In genomic region chr1:64986903-64987871, GRCh38 we compare ENCODE assay signal across 1 cellular context.
A peak's percentile ranks its signal among the peaks of the same experiment; 100 is the strongest.
TF ChIP-seq lines count a peak whose summit lies in the region.

No MANE protein-coding gene starts in this region.

TF ChIP-seq in HepG2, 621 proteins besides CTCF, POLR2A, EP300 and RAD21 (continued from another document and continues in another):
- TF ChIP-seq ZNF205 (CRISPR knock-in tag; IDR thresholded peaks at IDR 0.05) = peak; percentile 59; the same call in 1 of the 2 replicates
- TF ChIP-seq KLF12 (CRISPR knock-in tag; IDR thresholded peaks at IDR 0.05; ENCODE audit: borderline replicate concordance) = no peak
- TF ChIP-seq MXD1 (CRISPR knock-in tag; IDR thresholded peaks at IDR 0.05) = no peak
- TF ChIP-seq KLF16 (CRISPR knock-in tag; IDR thresholded peaks at IDR 0.05) = peak in 1 of 2 experiments; percentile 70; a peak in 1 of 4 replicates
- TF ChIP-seq ZNF792 (CRISPR knock-in tag; IDR thresholded peaks at IDR 0.05) = peak; percentile 61; the same call in 1 of the 2 replicates
- TF ChIP-seq ZNF891 (CRISPR knock-in tag; IDR thresholded peaks at IDR 0.05) = no peak
- TF ChIP-seq, protein P1, sequence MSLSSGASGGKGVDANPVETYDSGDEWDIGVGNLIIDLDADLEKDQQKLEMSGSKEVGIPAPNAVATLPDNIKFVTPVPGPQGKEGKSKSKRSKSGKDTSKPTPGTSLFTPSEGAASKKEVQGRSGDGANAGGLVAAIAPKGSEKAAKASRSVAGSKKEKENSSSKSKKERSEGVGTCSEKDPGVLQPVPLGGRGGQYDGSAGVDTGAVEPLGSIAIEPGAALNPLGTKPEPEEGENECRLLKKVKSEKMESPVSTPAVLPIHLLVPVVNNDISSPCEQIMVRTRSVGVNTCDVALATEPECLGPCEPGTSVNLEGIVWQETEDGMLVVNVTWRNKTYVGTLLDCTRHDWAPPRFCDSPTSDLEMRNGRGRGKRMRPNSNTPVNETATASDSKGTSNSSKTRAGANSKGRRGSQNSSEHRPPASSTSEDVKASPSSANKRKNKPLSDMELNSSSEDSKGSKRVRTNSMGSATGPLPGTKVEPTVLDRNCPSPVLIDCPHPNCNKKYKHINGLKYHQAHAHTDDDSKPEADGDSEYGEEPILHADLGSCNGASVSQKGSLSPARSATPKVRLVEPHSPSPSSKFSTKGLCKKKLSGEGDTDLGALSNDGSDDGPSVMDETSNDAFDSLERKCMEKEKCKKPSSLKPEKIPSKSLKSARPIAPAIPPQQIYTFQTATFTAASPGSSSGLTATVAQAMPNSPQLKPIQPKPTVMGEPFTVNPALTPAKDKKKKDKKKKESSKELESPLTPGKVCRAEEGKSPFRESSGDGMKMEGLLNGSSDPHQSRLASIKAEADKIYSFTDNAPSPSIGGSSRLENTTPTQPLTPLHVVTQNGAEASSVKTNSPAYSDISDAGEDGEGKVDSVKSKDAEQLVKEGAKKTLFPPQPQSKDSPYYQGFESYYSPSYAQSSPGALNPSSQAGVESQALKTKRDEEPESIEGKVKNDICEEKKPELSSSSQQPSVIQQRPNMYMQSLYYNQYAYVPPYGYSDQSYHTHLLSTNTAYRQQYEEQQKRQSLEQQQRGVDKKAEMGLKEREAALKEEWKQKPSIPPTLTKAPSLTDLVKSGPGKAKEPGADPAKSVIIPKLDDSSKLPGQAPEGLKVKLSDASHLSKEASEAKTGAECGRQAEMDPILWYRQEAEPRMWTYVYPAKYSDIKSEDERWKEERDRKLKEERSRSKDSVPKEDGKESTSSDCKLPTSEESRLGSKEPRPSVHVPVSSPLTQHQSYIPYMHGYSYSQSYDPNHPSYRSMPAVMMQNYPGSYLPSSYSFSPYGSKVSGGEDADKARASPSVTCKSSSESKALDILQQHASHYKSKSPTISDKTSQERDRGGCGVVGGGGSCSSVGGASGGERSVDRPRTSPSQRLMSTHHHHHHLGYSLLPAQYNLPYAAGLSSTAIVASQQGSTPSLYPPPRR (CRISPR knock-in tag; IDR thresholded peaks at IDR 0.05; ENCODE audit: borderline replicate concordance) = peak; percentile 76
- no peak for TF ChIP-seq ZNF761 (CRISPR knock-in tag; conservative IDR thresholded peaks at IDR 0.05)
- TF ChIP-seq RFX3 (CRISPR knock-in tag; IDR thresholded peaks at IDR 0.05) = peak; percentile 54
- TF ChIP-seq, protein P2, sequence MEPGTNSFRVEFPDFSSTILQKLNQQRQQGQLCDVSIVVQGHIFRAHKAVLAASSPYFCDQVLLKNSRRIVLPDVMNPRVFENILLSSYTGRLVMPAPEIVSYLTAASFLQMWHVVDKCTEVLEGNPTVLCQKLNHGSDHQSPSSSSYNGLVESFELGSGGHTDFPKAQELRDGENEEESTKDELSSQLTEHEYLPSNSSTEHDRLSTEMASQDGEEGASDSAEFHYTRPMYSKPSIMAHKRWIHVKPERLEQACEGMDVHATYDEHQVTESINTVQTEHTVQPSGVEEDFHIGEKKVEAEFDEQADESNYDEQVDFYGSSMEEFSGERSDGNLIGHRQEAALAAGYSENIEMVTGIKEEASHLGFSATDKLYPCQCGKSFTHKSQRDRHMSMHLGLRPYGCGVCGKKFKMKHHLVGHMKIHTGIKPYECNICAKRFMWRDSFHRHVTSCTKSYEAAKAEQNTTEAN (CRISPR knock-in tag; conservative IDR thresholded peaks at IDR 0.05) = no peak
- TF ChIP-seq ZNF660 (CRISPR knock-in tag; IDR thresholded peaks at IDR 0.05; ENCODE audit: borderline replicate concordance, low read depth) = no peak
- no peak for TF ChIP-seq ZFP41 (CRISPR knock-in tag; IDR thresholded peaks at IDR 0.05; ENCODE audit: borderline replicate concordance)
- peak; percentile 33; the same call in 1 of the 2 replicates for TF ChIP-seq YEATS2 (CRISPR knock-in tag; IDR thresholded peaks at IDR 0.05; ENCODE audit: borderline replicate concordance)
- TF ChIP-seq TBP (CRISPR knock-in tag; IDR thresholded peaks at IDR 0.05) = no peak
- TF ChIP-seq KDM6A (CRISPR knock-in tag; IDR thresholded peaks at IDR 0.05; ENCODE audit: low read depth) = peak; percentile 64
- peak; percentile 86; the same call in 1 of the 2 replicates for TF ChIP-seq NCOR1 (IDR thresholded peaks at IDR 0.05; ENCODE audit: borderline replicate concordance, low read length)
- TF ChIP-seq FOXK1 (CRISPR knock-in tag; IDR thresholded peaks at IDR 0.05; ENCODE audit: borderline replicate concordance, low read depth) = peak; percentile 81
- no peak for TF ChIP-seq ZNF343 (CRISPR knock-in tag; IDR thresholded peaks at IDR 0.05)
- TF ChIP-seq RFX1 (IDR thresholded peaks at IDR 0.05) = peak; percentile 57; the same call in 1 of the 2 replicates
- no peak for TF ChIP-seq MXI1 (IDR thresholded peaks at IDR 0.05; ENCODE audit: borderline replicate concordance, low read depth, low read length)
- TF ChIP-seq ZFP1 (CRISPR knock-in tag; IDR thresholded peaks at IDR 0.05) = peak; percentile 58; the same call in 1 of the 2 replicates
- TF ChIP-seq MED1 (CRISPR knock-in tag; IDR thresholded peaks at IDR 0.05) = peak; percentile 69
- no peak for TF ChIP-seq HNRNPUL1 (IDR thresholded peaks at IDR 0.05; ENCODE audit: low read depth, low read length)
- TF ChIP-seq, protein P3, sequence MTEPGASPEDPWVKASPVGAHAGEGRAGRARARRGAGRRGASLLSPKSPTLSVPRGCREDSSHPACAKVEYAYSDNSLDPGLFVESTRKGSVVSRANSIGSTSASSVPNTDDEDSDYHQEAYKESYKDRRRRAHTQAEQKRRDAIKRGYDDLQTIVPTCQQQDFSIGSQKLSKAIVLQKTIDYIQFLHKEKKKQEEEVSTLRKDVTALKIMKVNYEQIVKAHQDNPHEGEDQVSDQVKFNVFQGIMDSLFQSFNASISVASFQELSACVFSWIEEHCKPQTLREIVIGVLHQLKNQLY (CRISPR knock-in tag; IDR thresholded peaks at IDR 0.05) = 0 out of 2 replicates have a peak, but pooled peaks have one; percentile 29
- peak; percentile 87 for TF ChIP-seq RARA (CRISPR knock-in tag; IDR thresholded peaks at IDR 0.05)
- peak; percentile 31 for TF ChIP-seq ZEB1 (IDR thresholded peaks at IDR 0.05; ENCODE audit: insufficient replicate concordance, low read depth)
- no peak for TF ChIP-seq ZNF121 (CRISPR knock-in tag; IDR thresholded peaks at IDR 0.05)
- TF ChIP-seq, protein P4, sequence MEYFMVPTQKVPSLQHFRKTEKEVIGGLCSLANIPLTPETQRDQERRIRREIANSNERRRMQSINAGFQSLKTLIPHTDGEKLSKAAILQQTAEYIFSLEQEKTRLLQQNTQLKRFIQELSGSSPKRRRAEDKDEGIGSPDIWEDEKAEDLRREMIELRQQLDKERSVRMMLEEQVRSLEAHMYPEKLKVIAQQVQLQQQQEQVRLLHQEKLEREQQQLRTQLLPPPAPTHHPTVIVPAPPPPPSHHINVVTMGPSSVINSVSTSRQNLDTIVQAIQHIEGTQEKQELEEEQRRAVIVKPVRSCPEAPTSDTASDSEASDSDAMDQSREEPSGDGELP (IDR thresholded peaks at IDR 0.05; ENCODE audit: borderline replicate concordance, low read depth) = no peak
- TF ChIP-seq PRDM4 (CRISPR knock-in tag; IDR thresholded peaks at IDR 0.05; ENCODE audit: borderline replicate concordance) = no peak
- peak; percentile 73 for TF ChIP-seq RXRB (CRISPR knock-in tag; IDR thresholded peaks at IDR 0.05; ENCODE audit: borderline replicate concordance)
- no peak for TF ChIP-seq LRRFIP1 (CRISPR knock-in tag; conservative IDR thresholded peaks at IDR 0.05)
- no peak for TF ChIP-seq ZNF713 (CRISPR knock-in tag; IDR thresholded peaks at IDR 0.05)
- TF ChIP-seq ZNF441 (CRISPR knock-in tag; IDR thresholded peaks at IDR 0.05; ENCODE audit: borderline replicate concordance) = no peak
- TF ChIP-seq ZNF367 (CRISPR knock-in tag; IDR thresholded peaks at IDR 0.05; ENCODE audit: borderline replicate concordance) = no peak
- 0 out of 2 replicates have a peak, but pooled peaks have one; percentile 41 for TF ChIP-seq PPARG (CRISPR knock-in tag; conservative IDR thresholded peaks at IDR 0.05)
- TF ChIP-seq SIX4 (CRISPR knock-in tag; IDR thresholded peaks at IDR 0.05) = peak; percentile 79; the same call in 1 of the 2 replicates
- TF ChIP-seq GZF1 (CRISPR knock-in tag; IDR thresholded peaks at IDR 0.05) = no peak
- TF ChIP-seq KLF15 (CRISPR knock-in tag; IDR thresholded peaks at IDR 0.05; ENCODE audit: borderline replicate concordance) = no peak
- TF ChIP-seq, protein P5, sequence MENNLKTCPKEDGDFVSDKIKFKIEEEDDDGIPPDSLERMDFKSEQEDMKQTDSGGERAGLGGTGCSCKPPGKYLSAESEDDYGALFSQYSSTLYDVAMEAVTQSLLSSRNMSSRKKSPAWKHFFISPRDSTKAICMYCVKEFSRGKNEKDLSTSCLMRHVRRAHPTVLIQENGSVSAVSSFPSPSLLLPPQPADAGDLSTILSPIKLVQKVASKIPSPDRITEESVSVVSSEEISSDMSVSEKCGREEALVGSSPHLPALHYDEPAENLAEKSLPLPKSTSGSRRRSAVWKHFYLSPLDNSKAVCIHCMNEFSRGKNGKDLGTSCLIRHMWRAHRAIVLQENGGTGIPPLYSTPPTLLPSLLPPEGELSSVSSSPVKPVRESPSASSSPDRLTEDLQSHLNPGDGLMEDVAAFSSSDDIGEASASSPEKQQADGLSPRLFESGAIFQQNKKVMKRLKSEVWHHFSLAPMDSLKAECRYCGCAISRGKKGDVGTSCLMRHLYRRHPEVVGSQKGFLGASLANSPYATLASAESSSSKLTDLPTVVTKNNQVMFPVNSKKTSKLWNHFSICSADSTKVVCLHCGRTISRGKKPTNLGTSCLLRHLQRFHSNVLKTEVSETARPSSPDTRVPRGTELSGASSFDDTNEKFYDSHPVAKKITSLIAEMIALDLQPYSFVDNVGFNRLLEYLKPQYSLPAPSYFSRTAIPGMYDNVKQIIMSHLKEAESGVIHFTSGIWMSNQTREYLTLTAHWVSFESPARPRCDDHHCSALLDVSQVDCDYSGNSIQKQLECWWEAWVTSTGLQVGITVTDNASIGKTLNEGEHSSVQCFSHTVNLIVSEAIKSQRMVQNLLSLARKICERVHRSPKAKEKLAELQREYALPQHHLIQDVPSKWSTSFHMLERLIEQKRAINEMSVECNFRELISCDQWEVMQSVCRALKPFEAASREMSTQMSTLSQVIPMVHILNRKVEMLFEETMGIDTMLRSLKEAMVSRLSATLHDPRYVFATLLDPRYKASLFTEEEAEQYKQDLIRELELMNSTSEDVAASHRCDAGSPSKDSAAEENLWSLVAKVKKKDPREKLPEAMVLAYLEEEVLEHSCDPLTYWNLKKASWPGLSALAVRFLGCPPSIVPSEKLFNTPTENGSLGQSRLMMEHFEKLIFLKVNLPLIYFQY (CRISPR knock-in tag; IDR thresholded peaks at IDR 0.05; ENCODE audit: borderline replicate concordance) = no peak
